Comparison of ENCODE assay signal across 30 cellular contexts in genomic region chr19:3746371-3747056, GRCh38. TPM values are rescaled to one million over a fixed set of nuclear protein-coding genes. Genes with fewer than 3 reads are reported as not detected.
"Had no signal": no experiment of that assay in that cellular context is flagged by ENCODE, and none has a peak within 500 bp of the region (broad histone marks: within the 10 kb centered on the region; RNA-seq: fewer than 3 reads in every experiment).

No MANE protein-coding gene starts in this region.

- H3K27ac Mint-ChIP-seq: activated CD4-positive, alpha-beta memory T cell treated with anti-CD3 and anti-CD28 coated beads, Interleukin-2, amount 10 ng/mL, durations not matched to agents 7 days and 5 days; activated naive CD4-positive, alpha-beta T cell treated with anti-CD3 and anti-CD28 coated beads, Interleukin-2, amount 50 U/mL, for 72 hours; activated naive CD8-positive, alpha-beta T cell treated with anti-CD3 and anti-CD28 coated beads, Interleukin-2, amount 50 U/mL, for 24 hours; activated T-helper 2 cell treated with anti-CD3 and anti-CD28 coated beads, Interferon-gamma antibody, Interleukin-2, Interleukin-4, amounts not matched to agents 10 μg/mL and 5 μg/mL and 100 μg/mL, durations not matched to agents 14 hours and 24 hours and 36 hours; brain; T-helper 17 cell had no signal

- H3K4me3 Mint-ChIP-seq: activated CD4-positive, alpha-beta memory T cell treated with anti-CD3 and anti-CD28 coated beads, Interleukin-2, amount 10 ng/mL, durations not matched to agents 7 days and 5 days; activated naive CD8-positive, alpha-beta T cell treated with anti-CD3 and anti-CD28 coated beads, Interleukin-2, amount 50 U/mL, for 24 hours; brain; T-helper 17 cell had no signal

- H3K4me1 Mint-ChIP-seq: activated CD4-positive, alpha-beta memory T cell treated with anti-CD3 and anti-CD28 coated beads, Interleukin-2, amount 10 ng/mL, durations not matched to agents 7 days and 5 days; activated naive CD8-positive, alpha-beta T cell treated with anti-CD3 and anti-CD28 coated beads, Interleukin-2, amount 50 U/mL, for 24 hours; brain; T-helper 17 cell had no signal

- ATAC-seq: activated naive CD4-positive, alpha-beta T cell treated with anti-CD3 and anti-CD28 coated beads, Interleukin-2, amount 50 U/mL, for 72 hours; activated naive CD8-positive, alpha-beta T cell treated with anti-CD3 and anti-CD28 coated beads, Interleukin-2, amount 50 U/mL, for 24 hours; T-helper 17 cell had no signal

- DNase-seq: activated CD4-positive, alpha-beta memory T cell treated with anti-CD3 and anti-CD28 coated beads, Interleukin-2, amount 10 ng/mL, durations not matched to agents 7 days and 5 days; activated CD4-positive, alpha-beta T cell treated with anti-CD3 and anti-CD28 coated beads, Interleukin-2, amount 50 U/mL, for 1 hour; activated CD4-positive, CD25-positive, alpha-beta regulatory T cell; activated naive CD8-positive, alpha-beta T cell treated with anti-CD3 and anti-CD28 coated beads, Interleukin-2, amount 50 U/mL, for 24 hours; activated T-cell treated with anti-CD3 and anti-CD28 coated beads for 4 hours; activated T-cell treated with anti-CD3 and anti-CD28 coated beads, Interleukin-2, amount 50 U/mL, for 48 hours; amygdala; KG1; NCI-H1048; NCI-H146; NCI-H187 treated with DMSO at 0.1 percent for 48 hours; NCI-H2081 treated with DMSO at 0.1 percent for 48 hours; NCI-H2171; NCI-H2227 treated with DMSO at 0.1 percent for 48 hours; NCI-H446 treated with DMSO at 0.1 percent for 48 hours; NCI-H524 treated with DMSO at 0.1 percent for 48 hours; NCI-H748 treated with DMSO at 0.1 percent for 48 hours; SIG-M5; T-helper 17 cell; T-helper 9 cell had no signal

- H3K27me3 Mint-ChIP-seq: activated CD4-positive, alpha-beta memory T cell treated with anti-CD3 and anti-CD28 coated beads, Interleukin-2, amount 10 ng/mL, durations not matched to agents 7 days and 5 days; activated naive CD8-positive, alpha-beta T cell treated with anti-CD3 and anti-CD28 coated beads, Interleukin-2, amount 50 U/mL, for 24 hours; T-helper 17 cell had no signal

- H3K9me3 Mint-ChIP-seq: activated CD4-positive, alpha-beta memory T cell treated with anti-CD3 and anti-CD28 coated beads, Interleukin-2, amount 10 ng/mL, durations not matched to agents 7 days and 5 days; activated naive CD4-positive, alpha-beta T cell treated with anti-CD3 and anti-CD28 coated beads, Interleukin-2, amount 50 U/mL, for 72 hours; activated naive CD8-positive, alpha-beta T cell treated with anti-CD3 and anti-CD28 coated beads, Interleukin-2, amount 50 U/mL, for 24 hours; activated T-helper 2 cell treated with anti-CD3 and anti-CD28 coated beads, Interferon-gamma antibody, Interleukin-2, Interleukin-4, amounts not matched to agents 10 μg/mL and 5 μg/mL and 100 μg/mL, durations not matched to agents 14 hours and 24 hours and 36 hours; brain had no signal

- FAIRE-seq: astrocyte, TTC549 had no signal

RNA-seq across cellular contexts. Expression of gene RAX2, which starts 25.5 kb away (rescaled TPM):
- total RNA-seq: activated CD4-positive, alpha-beta memory T cell treated with anti-CD3 and anti-CD28 coated beads, Interleukin-2, amount 10 ng/mL, durations not matched to agents 7 days and 5 days; activated CD8-positive, alpha-beta memory T cell treated with anti-CD3 and anti-CD28 coated beads for 36 hours; activated naive CD4-positive, alpha-beta T cell treated with anti-CD3 and anti-CD28 coated beads, Interleukin-2, amount 50 U/mL, for 72 hours; activated T-helper 2 cell treated with anti-CD3 and anti-CD28 coated beads, Interferon-gamma antibody, Interleukin-2, Interleukin-4, amounts not matched to agents 10 μg/mL and 5 μg/mL and 100 μg/mL, durations not matched to agents 14 hours and 24 hours and 36 hours; astrocyte; LHCN-M2; M059J; OCI-LY7; RPMI7951; T-helper 17 cell had no signal

RNA-seq across cellular contexts. Expression of gene TJP3, which starts 38.3 kb away (rescaled TPM):
- total RNA-seq: LHCN-M2, RPMI7951 had no signal

RNA-seq across cellular contexts. Expression of gene MATK, which starts 39.7 kb away (rescaled TPM):
- total RNA-seq: astrocyte, LHCN-M2, M059J, OCI-LY7, RPMI7951 had no signal
